In the genomic region with DNA sequence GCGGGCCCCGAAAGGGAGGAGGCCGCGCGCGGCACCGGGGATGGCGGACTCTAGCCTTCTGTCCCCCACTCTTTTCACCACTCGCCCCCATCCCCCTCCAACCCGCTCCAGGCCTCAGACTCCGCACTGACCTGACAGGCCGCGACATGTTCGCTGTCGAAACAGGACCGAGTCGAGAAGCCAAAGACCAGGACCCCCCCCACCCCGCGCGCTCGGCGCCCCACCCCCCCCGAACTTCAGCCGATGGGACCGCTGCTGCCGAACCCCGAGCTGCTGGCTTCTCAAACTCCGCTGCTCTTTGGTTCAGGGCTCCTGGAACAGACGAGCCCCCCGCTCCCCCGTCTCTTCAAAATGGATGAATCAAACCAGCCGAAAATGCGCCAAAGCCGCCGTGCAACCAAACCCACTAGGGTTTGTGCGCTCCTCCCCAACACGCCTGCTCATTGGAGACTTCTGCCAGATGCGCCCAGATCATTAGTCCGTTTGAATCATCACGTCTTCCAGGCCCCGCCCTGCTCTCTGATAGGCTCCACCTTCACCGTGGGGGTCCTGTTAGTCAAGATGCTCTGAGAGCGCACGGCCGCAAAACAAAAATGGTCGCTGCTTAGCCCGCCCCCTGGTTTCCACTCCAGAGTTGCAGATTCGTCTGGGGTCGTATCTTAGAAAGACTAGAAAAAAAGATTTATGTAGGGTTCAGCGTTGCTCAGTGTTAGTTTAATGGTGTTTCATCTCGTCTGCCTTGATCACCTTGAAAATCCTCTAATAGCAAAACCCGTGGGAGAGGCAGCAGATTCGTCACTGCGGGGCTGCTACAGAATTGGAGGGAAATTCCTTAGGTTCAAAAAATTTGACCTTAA, we compare ENCODE assay signal across 8 cellular contexts. TPM values are rescaled to one million over a fixed set of nuclear protein-coding genes. Genes with fewer than 3 reads are reported as not detected.
A peak's percentile ranks its signal among the peaks of the same experiment; 100 is the strongest.
DNase-seq lines count a peak whose midpoint lies in the region; ATAC-seq and TF ChIP-seq lines count a peak whose summit lies in the region.

A gene with protein sequence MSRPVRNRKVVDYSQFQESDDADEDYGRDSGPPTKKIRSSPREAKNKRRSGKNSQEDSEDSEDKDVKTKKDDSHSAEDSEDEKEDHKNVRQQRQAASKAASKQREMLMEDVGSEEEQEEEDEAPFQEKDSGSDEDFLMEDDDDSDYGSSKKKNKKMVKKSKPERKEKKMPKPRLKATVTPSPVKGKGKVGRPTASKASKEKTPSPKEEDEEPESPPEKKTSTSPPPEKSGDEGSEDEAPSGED (minus strand): TSS at position 357 of the 857 bp plus-strand sequence. CDS start 209 bp downstream, at position 148.

- DNase-seq in CD8-positive, alpha-beta memory T cell, result peak; percentile 93 to 99 (median 97)
- peak; percentile 95 for DNase-seq in HS-5 (ENCODE audit: low read depth)
- peak; percentile 95 for DNase-seq in NK-92 treated with Interleukin-12 subunit alpha and Interleukin-12 subunit beta, amount 100 ng/mL, for 24 hours (lab: John Stamatoyannopoulos, UW)
- peak; percentile 95 for DNase-seq in activated CD8-positive, alpha-beta memory T cell treated with anti-CD3 and anti-CD28 coated beads for 24 hours
- peak; percentile 96 for DNase-seq in effector CD8-positive, alpha-beta T cell (lab: John Stamatoyannopoulos, UW)
- DNase-seq in lung (ENCODE audit: low spot score), result peak; percentile 98
- DNase-seq in stimulated activated CD4-positive, alpha-beta T cell treated with anti-CD3 and anti-CD28 coated beads, TNF-alpha, amount 100 ng/mL, for 4 hours (ENCODE audit: low read depth in 3 of 3), result peak; percentile 84 to 96 (median 91)

- peaks cover 0 to 2% (median 0%) of the 10 kb centered on the region in 5 donors for H3K9me3 Mint-ChIP-seq in CD8-positive, alpha-beta memory T cell

- ATAC-seq in GM19468 (IDR thresholded peaks at IDR 0.05; ENCODE audit: extremely low read depth, unreplicated experiment) (peak; percentile 52), lung (ENCODE audit: insufficient read depth, low FRiP score) (peak; percentile 89)

- POLR2A ChIA-PET in CD8-positive, alpha-beta memory T cell (lab: Charles Lee), result interaction anchor here (1.0 to 3.9 kb wide), 6 partner anchors 24 to 465 kb away, joined by 3 to 74 read pairs (median 5); a partner anchor contains a TSS

- no peaks in the 10 kb centered on the region for H3K27me3 ChIP-seq in CD8-positive, alpha-beta memory T cell (ENCODE audit: insufficient read depth, low read length, poor library complexity, severe bottlenecking)
- no peaks in the 10 kb centered on the region for H3K27me3 ChIP-seq in lung (ENCODE audit: control insufficient read depth, insufficient read depth)

- H3K9me3 ChIP-seq in CD8-positive, alpha-beta memory T cell (ENCODE audit: low read length), result no peaks in the 10 kb centered on the region
- no peaks in the 10 kb centered on the region for H3K9me3 ChIP-seq in lung (ENCODE audit: control insufficient read depth in 2 of 2, insufficient read depth in 1 of 2, low read length in 1 of 2)

- peak within 1 kb of the TSS; percentile 91 to 97 (median 96) for H3K4me3 Mint-ChIP-seq in CD8-positive, alpha-beta memory T cell

- peaks cover 0 to 3% of the 10 kb centered on the region in 2 donors for H3K27me3 Mint-ChIP-seq in CD8-positive, alpha-beta memory T cell

- H3K4me1 ChIP-seq in CD8-positive, alpha-beta memory T cell (ENCODE audit: insufficient read depth, low read length), result peaks cover 24% of the 10 kb centered on the region
- H3K4me1 ChIP-seq in lung (ENCODE audit: control insufficient read depth in 2 of 2, insufficient read depth in 2 of 2, low read length in 2 of 2), result peaks cover 3 to 6% of the 10 kb centered on the region in 2 donors

- WGBS in lung, 2 donors, result 0% methylated on average over 44 to 53 of the region's 54 CpGs

- TF ChIP-seq CTCF in lung (IDR thresholded peaks at IDR 0.05; ENCODE audit: control extremely low read depth, extremely low read depth), result no peak

- no peaks in the 10 kb centered on the region for H3K36me3 ChIP-seq in CD8-positive, alpha-beta memory T cell (ENCODE audit: insufficient read depth, low read length)
- no peaks in the 10 kb centered on the region for H3K36me3 ChIP-seq in lung (ENCODE audit: control insufficient read depth in 2 of 2, insufficient read depth in 2 of 2, low read length in 2 of 2)

- H3K27ac Mint-ChIP-seq in CD8-positive, alpha-beta memory T cell, result peak within 1 kb of the TSS; percentile 95 to 99 (median 98)

- H3K4me1 Mint-ChIP-seq in CD8-positive, alpha-beta memory T cell, result peaks cover 39 to 53% (median 52%) of the 10 kb centered on the region in 3 donors

- H3K4me3 ChIP-seq in CD8-positive, alpha-beta memory T cell (ENCODE audit: low read length), result peak within 1 kb of the TSS; percentile 88
- H3K4me3 ChIP-seq in lung, result peak within 1 kb of the TSS; percentile 59

- CTCF ChIA-PET in CD8-positive, alpha-beta memory T cell (lab: Charles Lee), result interaction anchor here (1.2 to 1.6 kb wide), 2 partner anchors 18 to 25 kb away, joined by 3 read pairs; a partner anchor contains a TSS

- H3K27ac ChIP-seq in CD8-positive, alpha-beta memory T cell (ENCODE audit: low read depth, low read length), result peak within 1 kb of the TSS; percentile 82
- peak within 1 kb of the TSS; percentile 94 to 100 for H3K27ac ChIP-seq in lung (ENCODE audit: low read depth in 1 of 2, low read length in 1 of 2)

- H3K36me3 Mint-ChIP-seq in CD8-positive, alpha-beta memory T cell, result peaks cover 0 to 21% (median 0%) of the 10 kb centered on the region in 3 donors

RNA-seq across cellular contexts. Expression of the gene that starts here (rescaled TPM):
- 100 to 1,000 TPM; 162 to 202 TPM for total RNA-seq in CD8-positive, alpha-beta memory T cell
- polyA plus RNA-seq in CD8-positive, alpha-beta memory T cell, result 18.9 TPM
- total RNA-seq in lung, result 100 to 1,000 TPM; 109 to 285 TPM
- 10 to 100 TPM; 28.6 to 56.3 TPM for polyA plus RNA-seq in lung

Comparison
In these comparisons a context has a peak if more than half of its experiments do, and no peak if none do; other contexts are left out.
1. Peak in every context shown above with its lines: DNase-seq, ATAC-seq, H3K4me3 ChIP-seq and H3K27ac ChIP-seq.